In genomic region chr9:112212926-112213325, GRCh38 we compare ENCODE assay signal across 7 cellular contexts.
"Had no signal": no experiment of that assay in that cellular context is flagged by ENCODE, and none has a peak within 500 bp of the region (broad histone marks: within the 10 kb centered on the region; RNA-seq: fewer than 3 reads in every experiment).

No MANE protein-coding gene starts in this region.

- FAIRE-seq: HTR-8/SVneo had no signal

- H3K36me3 ChIP-seq: HAP-1 had no signal

- H3K4me1 ChIP-seq: HAP-1 had no signal

- ATAC-seq: HCT116 had no signal

- H2AFZ ChIP-seq: GM23338 had no signal

- DNase-seq: H7, HFFc6, KG1 had no signal

- H3K9me3 ChIP-seq: HAP-1 had no signal

- H3K4me3 ChIP-seq: GM23338, HAP-1 had no signal
